Comparison of ENCODE assay signal across 17 cellular contexts in the genomic region with DNA sequence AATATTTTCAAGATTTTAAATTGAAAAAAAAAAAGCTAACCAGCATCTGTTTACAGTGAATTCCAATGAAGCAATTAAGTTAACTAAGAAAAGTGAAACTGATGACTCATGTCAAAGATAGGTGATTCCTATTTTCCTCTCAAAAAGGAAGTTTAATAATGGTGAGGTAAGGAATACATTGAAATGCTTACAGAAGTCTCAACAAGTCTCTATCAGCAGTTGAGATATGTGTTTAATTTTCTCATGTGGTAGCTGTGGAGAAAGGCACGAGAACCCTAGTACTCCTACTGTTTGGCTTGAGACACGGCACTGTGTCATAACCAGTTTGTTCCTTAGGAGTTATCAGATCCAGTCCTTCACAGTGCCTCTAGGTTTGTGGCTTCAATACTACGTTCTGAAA.
DNase-seq lines count a peak whose midpoint lies in the region; ATAC-seq, FAIRE-seq and TF ChIP-seq lines count a peak whose summit lies in the region.
"Had no signal": no experiment of that assay in that cellular context is flagged by ENCODE, and none has a peak within 500 bp of the region (broad histone marks: within the 10 kb centered on the region; RNA-seq: fewer than 3 reads in every experiment).

No MANE protein-coding gene starts in this region.

- no peak for TF ChIP-seq CTCF in bronchial epithelial cell (IDR thresholded peaks at IDR 0.05; ENCODE audit: insufficient read depth, low read length, severe bottlenecking)

- no peak for FAIRE-seq in bronchial epithelial cell (lab: Jason Lieb, UNC)
- FAIRE-seq: frontal cortex, RCC 7860 had no signal

- no peaks in the 10 kb centered on the region for H3K36me3 ChIP-seq in bronchial epithelial cell (ENCODE audit: control insufficient read depth, insufficient read depth, low read length)
- H3K36me3 ChIP-seq: BE2C had no signal

- no peak overlapping the region for H3K4me3 ChIP-seq in bronchial epithelial cell (ENCODE audit: low read depth, low read length)

- DNase-seq in EH (ENCODE audit: low read depth) = peak; percentile 8
- DNase-seq in LHCN-M2 (ENCODE audit: low read depth) = peak; percentile 27
- peak; percentile 95 for DNase-seq in bronchial epithelial cell (ENCODE audit: low read depth)
- peak; percentile 7 for DNase-seq in glomerular visceral epithelial cell (ENCODE audit: extremely low spot score)
- no peak for DNase-seq in stimulated activated CD8-positive, alpha-beta memory T cell treated with anti-CD3 and anti-CD28 coated beads, Interleukin-4, amount 100 ng/mL, for 48 hours
- DNase-seq in AG08396 (ENCODE audit: low spot score) = no peak
- no peak for DNase-seq in SHP77 treated with DMSO at 0.1 percent for 48 hours (lab: John Stamatoyannopoulos, UW)
- DNase-seq: activated CD8-positive, alpha-beta memory T cell treated with anti-CD3 and anti-CD28 coated beads for 24 hours; amniotic stem cell; BE2C; dermis blood vessel endothelial cell; NCI-H2081; NCI-H69; T-cell had no signal

- no peak for ATAC-seq in HG02678 (IDR thresholded peaks at IDR 0.05; ENCODE audit: unreplicated experiment)
- ATAC-seq: T-cell had no signal

- H3K27me3 ChIP-seq in bronchial epithelial cell (ENCODE audit: control insufficient read depth, insufficient read depth, low read length) = no peaks in the 10 kb centered on the region
- H3K27me3 ChIP-seq: BE2C had no signal

Comparison
In these comparisons a context has a peak if more than half of its experiments do, and no peak if none do; other contexts are left out.
1. DNase-seq: peak in EH (single experiment), LHCN-M2 (single experiment), bronchial epithelial cell (single experiment) and glomerular visceral epithelial cell (single experiment); none in stimulated activated CD8-positive, alpha-beta memory T cell treated with anti-CD3 and anti-CD28 coated beads, Interleukin-4, amount 100 ng/mL, for 48 hours (single experiment), AG08396 (single experiment) and SHP77 treated with DMSO at 0.1 percent for 48 hours (single experiment).